ENCODE assay signal across 29 cellular contexts in the genomic region with DNA sequence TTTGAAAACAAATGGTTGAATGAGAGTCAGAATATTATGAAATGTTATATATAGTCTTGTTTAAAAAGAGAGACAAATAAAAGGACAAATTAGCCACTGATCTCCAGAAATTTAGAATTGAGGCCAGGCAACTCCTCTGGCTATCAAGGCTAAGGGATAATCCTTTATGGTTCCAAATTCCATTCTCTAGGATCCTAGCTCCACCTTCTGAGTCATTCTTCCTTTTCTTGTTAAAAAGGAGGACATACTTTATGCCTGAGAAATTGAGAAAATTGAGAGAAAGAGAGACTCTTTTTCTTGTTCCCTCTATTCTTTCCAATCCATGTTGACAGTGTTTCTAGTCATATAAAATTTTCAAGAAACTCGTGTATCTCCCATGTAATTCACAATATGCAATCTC.
"Had no signal": no experiment of that assay in that cellular context is flagged by ENCODE, and none has a peak within 500 bp of the region (broad histone marks: within the 10 kb centered on the region; RNA-seq: fewer than 3 reads in every experiment).

No MANE protein-coding gene starts in this region.

- H3K27ac Mint-ChIP-seq: activated B cell treated with CpG ODN at 0.5 μM for 24 hours; activated CD4-positive, alpha-beta memory T cell treated with anti-CD3 and anti-CD28 coated beads for 36 hours; activated CD4-positive, alpha-beta T cell treated with anti-CD3 and anti-CD28 coated beads, Interleukin-2, amount 10 ng/mL, durations not matched to agents 7 days and 5 days; activated naive CD4-positive, alpha-beta T cell treated with anti-CD3 and anti-CD28 coated beads, Interleukin-2, amount 50 U/mL, for 72 hours; activated naive CD8-positive, alpha-beta T cell treated with anti-CD3 and anti-CD28 coated beads, Interleukin-2, amount 50 U/mL, for 24 hours; brain; T-helper 1 cell treated with Interleukin-12 subunit alpha and Interleukin-12 subunit beta and Interleukin-4 antibody, amounts not matched to agents 30 μg/mL and 1 μg/mL, for 36 hours had no signal

- DNase-seq: activated B cell treated with CpG ODN at 0.5 μM for 24 hours; activated CD4-positive, alpha-beta memory T cell treated with anti-CD3 and anti-CD28 coated beads for 36 hours; activated CD4-positive, alpha-beta T cell treated with anti-CD3 and anti-CD28 coated beads for 1 hour; activated CD4-positive, alpha-beta T cell treated with anti-CD3 and anti-CD28 coated beads, Interleukin-2, amount 10 ng/mL, durations not matched to agents 7 days and 5 days; activated CD8-positive, alpha-beta memory T cell treated with anti-CD3 and anti-CD28 coated beads for 24 hours; activated effector memory CD4-positive, alpha-beta T cell treated with anti-CD3 and anti-CD28 coated beads, Interleukin-2, amount 50 U/mL, for 16 hours; activated naive CD4-positive, alpha-beta T cell treated with Interleukin-2 at 50 U/mL for 16 hours; activated naive CD8-positive, alpha-beta T cell treated with anti-CD3 and anti-CD28 coated beads, Interleukin-2, amount 50 U/mL, for 24 hours; activated T-cell treated with anti-CD3 and anti-CD28 coated beads, Interleukin-2, amount 50 U/mL, for 4 hours; amniotic stem cell; caudate nucleus; colonic mucosa; KG1; MM.1S; NCI-H1105 treated with DMSO at 0.1 percent for 48 hours; NCI-H1436 treated with DMSO at 0.1 percent for 48 hours; NCI-H187 treated with DMSO at 0.1 percent for 48 hours; NCI-H2171; NCI-H226; NCI-H510A; NCI-H526 treated with DMSO at 0.1 percent for 48 hours; NCI-H82; SHP77 treated with DMSO at 0.1 percent for 48 hours; T-helper 9 cell had no signal

- H3K4me1 ChIP-seq: ascending aorta, colonic mucosa had no signal

- H3K36me3 ChIP-seq: ascending aorta, colonic mucosa had no signal

- H3K27me3 Mint-ChIP-seq: activated B cell treated with CpG ODN at 0.5 μM for 24 hours; activated CD4-positive, alpha-beta memory T cell treated with anti-CD3 and anti-CD28 coated beads for 36 hours; activated CD4-positive, alpha-beta T cell treated with anti-CD3 and anti-CD28 coated beads, Interleukin-2, amount 10 ng/mL, durations not matched to agents 7 days and 5 days; activated naive CD8-positive, alpha-beta T cell treated with anti-CD3 and anti-CD28 coated beads, Interleukin-2, amount 50 U/mL, for 24 hours had no signal

- H3K36me3 Mint-ChIP-seq: activated CD4-positive, alpha-beta memory T cell treated with anti-CD3 and anti-CD28 coated beads for 36 hours; activated naive CD4-positive, alpha-beta T cell treated with anti-CD3 and anti-CD28 coated beads, Interleukin-2, amount 50 U/mL, for 72 hours; brain had no signal

- H3K4me3 Mint-ChIP-seq: activated B cell treated with CpG ODN at 0.5 μM for 24 hours; activated CD4-positive, alpha-beta memory T cell treated with anti-CD3 and anti-CD28 coated beads for 36 hours; activated CD4-positive, alpha-beta T cell treated with anti-CD3 and anti-CD28 coated beads, Interleukin-2, amount 10 ng/mL, durations not matched to agents 7 days and 5 days; activated naive CD8-positive, alpha-beta T cell treated with anti-CD3 and anti-CD28 coated beads, Interleukin-2, amount 50 U/mL, for 24 hours; activated T-cell treated with anti-CD3 and anti-CD28 coated beads, Interleukin-2, amount 50 U/mL, for 4 hours; brain; T-helper 1 cell treated with Interleukin-12 subunit alpha and Interleukin-12 subunit beta and Interleukin-4 antibody, amounts not matched to agents 30 μg/mL and 1 μg/mL, for 36 hours had no signal

- H3K9me3 Mint-ChIP-seq: activated CD4-positive, alpha-beta T cell treated with anti-CD3 and anti-CD28 coated beads, Interleukin-2, amount 10 ng/mL, durations not matched to agents 7 days and 5 days; activated naive CD8-positive, alpha-beta T cell treated with anti-CD3 and anti-CD28 coated beads, Interleukin-2, amount 50 U/mL, for 24 hours; brain had no signal

- H3K27ac ChIP-seq: ascending aorta, colonic mucosa had no signal

- H3K4me1 Mint-ChIP-seq: activated B cell treated with CpG ODN at 0.5 μM for 24 hours; activated CD4-positive, alpha-beta T cell treated with anti-CD3 and anti-CD28 coated beads, Interleukin-2, amount 10 ng/mL, durations not matched to agents 7 days and 5 days; activated naive CD8-positive, alpha-beta T cell treated with anti-CD3 and anti-CD28 coated beads, Interleukin-2, amount 50 U/mL, for 24 hours; brain had no signal

- ATAC-seq: activated naive CD4-positive, alpha-beta T cell treated with anti-CD3 and anti-CD28 coated beads, Interleukin-2, amount 50 U/mL, for 72 hours; activated naive CD8-positive, alpha-beta T cell treated with anti-CD3 and anti-CD28 coated beads, Interleukin-2, amount 50 U/mL, for 24 hours; activated T-cell treated with anti-CD3 and anti-CD28 coated beads, Interleukin-2, amount 50 U/mL, for 4 hours; Panc1 had no signal

- H3K27me3 ChIP-seq: ascending aorta, colonic mucosa had no signal

- H3K9me3 ChIP-seq: ascending aorta, colonic mucosa had no signal

- H3K4me3 ChIP-seq: ascending aorta, colonic mucosa had no signal
